26 cellular contexts compared by ENCODE assay signal in genomic region chr20:58616411-58616810, GRCh38.
"Had no signal": no experiment of that assay in that cellular context is flagged by ENCODE, and none has a peak within 500 bp of the region (broad histone marks: within the 10 kb centered on the region; RNA-seq: fewer than 3 reads in every experiment).

No MANE protein-coding gene starts in this region.

- DNase-seq: colonic mucosa; effector CD8-positive, alpha-beta T cell; endodermal cell; foreskin fibroblast; glutamatergic neuron; heart right ventricle; hippocampal formation; left cardiac atrium; left lung; mesenchymal stem cell; mucosa of descending colon; naive thymus-derived CD4-positive, alpha-beta T cell; nucleus accumbens; sigmoid colon; stimulated activated CD4-positive, alpha-beta T cell treated with anti-CD3 and anti-CD28 coated beads, Interleukin-4, amount 100 ng/mL, for 4 hours; upper lobe of left lung had no signal

- H3K27me3 ChIP-seq: colonic mucosa, gastroesophageal sphincter, neural progenitor cell, right atrium auricular region, sigmoid colon, tibial nerve, upper lobe of left lung had no signal

- H3K4me3 ChIP-seq: colonic mucosa, gastroesophageal sphincter, heart right ventricle, left lung, mucosa of descending colon, neural progenitor cell, prostate gland, right atrium auricular region, sigmoid colon, thoracic aorta, tibial nerve, upper lobe of left lung had no signal

- H3K9ac ChIP-seq: neural progenitor cell had no signal

- ATAC-seq: esophagus mucosa; gastroesophageal sphincter; heart right ventricle; left cardiac atrium; left lung; mucosa of descending colon; naive thymus-derived CD4-positive, alpha-beta T cell; stimulated activated memory B cell treated with anti-CD40 and anti-IgM and Interleukin-4, amounts not matched to agents 10 μg/mL and 1 μg/mL and 100 μg/mL, for 72 hours had no signal

- FAIRE-seq: islet of Langerhans had no signal

- H3K9me3 ChIP-seq: colonic mucosa, gastroesophageal sphincter, left lung, mucosa of descending colon, prostate gland, right atrium auricular region, sigmoid colon, thoracic aorta, upper lobe of left lung had no signal

- H2AFZ ChIP-seq: neural progenitor cell had no signal

- H3K4me1 ChIP-seq: colonic mucosa, left lung, neural progenitor cell, upper lobe of left lung had no signal

- H3K36me3 ChIP-seq: colonic mucosa, gastroesophageal sphincter, heart right ventricle, left lung, neural progenitor cell, prostate gland, right atrium auricular region, sigmoid colon, thoracic aorta, tibial nerve, upper lobe of left lung had no signal

- H3K27ac ChIP-seq: colonic mucosa, epithelial cell of prostate, gastroesophageal sphincter, heart right ventricle, left lung, neural progenitor cell, prostate gland, right atrium auricular region, sigmoid colon, thoracic aorta, tibial nerve, upper lobe of left lung had no signal

- H3K4me2 ChIP-seq: neural progenitor cell had no signal
